8 cellular contexts compared by ENCODE assay signal in genomic region chr2:167293172-167293781, GRCh38. TPM values are rescaled to one million over a fixed set of nuclear protein-coding genes. Genes with fewer than 3 reads are reported as not detected.
A peak's percentile ranks its signal among the peaks of the same experiment; 100 is the strongest.
DNase-seq lines count a peak whose midpoint lies in the region; ATAC-seq, FAIRE-seq and TF ChIP-seq lines count a peak whose summit lies in the region.

No MANE protein-coding gene starts in this region.

- H2AFZ ChIP-seq in astrocyte (ENCODE audit: low read depth, low read length), result peak overlapping the region; percentile 91

- no peaks in the 10 kb centered on the region for H3K27me3 Mint-ChIP-seq in astrocyte (ENCODE audit: low read depth, unreplicated experiment)

- intact Hi-C loops in gastrocnemius medialis (cut with DNase I; ENCODE audit: low total_unique reads), result loop anchor here (10.0 kb wide), 1 partner anchor 822 kb away; no protein-coding TSS in a partner anchor

- H3K4me3 Mint-ChIP-seq in astrocyte (ENCODE audit: unreplicated experiment), result peak overlapping the region; percentile 96

- peaks cover 6% of the 10 kb centered on the region for H4K20me1 ChIP-seq in astrocyte (ENCODE audit: insufficient read depth, low read length)

- TF ChIP-seq POLR2A in gastrocnemius medialis (IDR thresholded peaks at IDR 0.05), result no peak

- no peaks in the 10 kb centered on the region for H3K36me3 ChIP-seq in astrocyte (ENCODE audit: insufficient read depth, low read length)
- no peaks in the 10 kb centered on the region for H3K36me3 ChIP-seq in iPS DF 6.9 (ENCODE audit: control insufficient read depth, insufficient read depth, low read length)
- no peaks in the 10 kb centered on the region for H3K36me3 ChIP-seq in gastrocnemius medialis

- WGBS in iPS DF 6.9 (ENCODE audit: insufficient coverage, insufficient read length), result no CpG with 5 or more reads among the region's 68 CpGs

- no peaks in the 10 kb centered on the region for H3K9me3 Mint-ChIP-seq in astrocyte (ENCODE audit: unreplicated experiment)

- peak; percentile 33 for DNase-seq in ELR (ENCODE audit: low read depth)
- DNase-seq in Kasumi-1 (lab: John Stamatoyannopoulos, UW), result peak; percentile 11 to 20
- DNase-seq in astrocyte (ENCODE audit: low read depth), result peak; percentile 35
- DNase-seq in iPS DF 6.9 (ENCODE audit: low read depth, low spot score), result no peak
- DNase-seq in gastrocnemius medialis, result no peak
- no peak for DNase-seq in GM19240 (ENCODE audit: insufficient read length, low spot score)
- no peak for DNase-seq in NCI-H1930 (lab: John Stamatoyannopoulos, UW)

- H3K27me3 ChIP-seq in astrocyte (ENCODE audit: insufficient read depth, low read length) (no peaks in the 10 kb centered on the region), iPS DF 6.9 (ENCODE audit: control insufficient read depth, insufficient read depth, low read length) (no peaks in the 10 kb centered on the region), gastrocnemius medialis (peaks cover 41 to 50% (median 47%) of the 10 kb centered on the region in 3 donors)

- FAIRE-seq in astrocyte (lab: Jason Lieb, UNC), result no peak

- peak overlapping the region; percentile 68 for H3K4me3 ChIP-seq in astrocyte (ENCODE audit: insufficient read depth, low read depth, low read length)
- H3K4me3 ChIP-seq in iPS DF 6.9 (ENCODE audit: low read length), result peak overlapping the region; percentile 79
- H3K4me3 ChIP-seq in gastrocnemius medialis, result peak overlapping the region; percentile 78 to 96 (median 85)

- H3K4me1 ChIP-seq in astrocyte (ENCODE audit: insufficient read depth, low read length) (peaks cover 5% of the 10 kb centered on the region), iPS DF 6.9 (ENCODE audit: control insufficient read depth, insufficient read depth, low read length) (no peaks in the 10 kb centered on the region), gastrocnemius medialis (peaks cover 10 to 21% of the 10 kb centered on the region in 2 donors)

- ATAC-seq in GM21528 (IDR thresholded peaks at IDR 0.05; ENCODE audit: low FRiP score, unreplicated experiment), result peak; percentile 29
- ATAC-seq in gastrocnemius medialis, result peak; percentile 29 to 31

- H3K9ac ChIP-seq in astrocyte (ENCODE audit: low read length), result peak overlapping the region; percentile 90

- H3K27ac ChIP-seq in astrocyte (ENCODE audit: low read depth, low read length) (no peak overlapping the region), iPS DF 6.9 (ENCODE audit: low read length) (no peak overlapping the region), gastrocnemius medialis (no peak overlapping the region)

- peak overlapping the region; percentile 90 for H3K4me2 ChIP-seq in astrocyte (ENCODE audit: low read length)

- H3K27ac Mint-ChIP-seq in astrocyte (ENCODE audit: unreplicated experiment), result peak overlapping the region; percentile 41

- no peaks in the 10 kb centered on the region for H3K36me3 Mint-ChIP-seq in astrocyte (ENCODE audit: low read depth, unreplicated experiment)

- H3K9me3 ChIP-seq in astrocyte (ENCODE audit: insufficient read depth, low read depth, low read length) (no peaks in the 10 kb centered on the region), iPS DF 6.9 (ENCODE audit: control insufficient read depth, insufficient read depth, low read length) (no peaks in the 10 kb centered on the region), gastrocnemius medialis (no peaks in the 10 kb centered on the region)

- H3K4me1 Mint-ChIP-seq in astrocyte (ENCODE audit: low read depth, unreplicated experiment), result no peaks in the 10 kb centered on the region

- H3K79me2 ChIP-seq in astrocyte (ENCODE audit: insufficient read depth, low read length), result no peaks in the 10 kb centered on the region

- TF ChIP-seq CTCF in astrocyte (IDR thresholded peaks at IDR 0.05; ENCODE audit: insufficient read depth, low read depth, low read length) (no peak), gastrocnemius medialis (IDR thresholded peaks at IDR 0.05 in 4 of 5, conservative IDR thresholded peaks at IDR 0.05 in 1 of 5) (no peak)

- in situ Hi-C loops in gastrocnemius medialis (cut with MboI; ENCODE audit: low sequenced_read_pairs in 4 of 4), result no loop called here

RNA-seq across cellular contexts. Expression of gene B3GALT1, which starts 0.5 kb away (rescaled TPM):
- total RNA-seq in astrocyte (3.9 and 4.4 TPM in 2 replicates), gastrocnemius medialis (1 to 10 TPM; 1.2 to 9.3 (median 2.8) TPM)

Comparison
In these comparisons a context has a peak if more than half of its experiments do, and no peak if none do; other contexts are left out.
1. DNase-seq: peak in ELR (single experiment), Kasumi-1 (2 of 2) and astrocyte (single experiment); none in iPS DF 6.9 (single experiment), gastrocnemius medialis (0 of 2), GM19240 (single experiment) and NCI-H1930 (0 of 2).
2. Peak in every context shown above with its lines, with median percentiles within 50 percentile points of each other: H3K4me3 ChIP-seq.